17 cellular contexts compared by ENCODE assay signal in the genomic region with DNA sequence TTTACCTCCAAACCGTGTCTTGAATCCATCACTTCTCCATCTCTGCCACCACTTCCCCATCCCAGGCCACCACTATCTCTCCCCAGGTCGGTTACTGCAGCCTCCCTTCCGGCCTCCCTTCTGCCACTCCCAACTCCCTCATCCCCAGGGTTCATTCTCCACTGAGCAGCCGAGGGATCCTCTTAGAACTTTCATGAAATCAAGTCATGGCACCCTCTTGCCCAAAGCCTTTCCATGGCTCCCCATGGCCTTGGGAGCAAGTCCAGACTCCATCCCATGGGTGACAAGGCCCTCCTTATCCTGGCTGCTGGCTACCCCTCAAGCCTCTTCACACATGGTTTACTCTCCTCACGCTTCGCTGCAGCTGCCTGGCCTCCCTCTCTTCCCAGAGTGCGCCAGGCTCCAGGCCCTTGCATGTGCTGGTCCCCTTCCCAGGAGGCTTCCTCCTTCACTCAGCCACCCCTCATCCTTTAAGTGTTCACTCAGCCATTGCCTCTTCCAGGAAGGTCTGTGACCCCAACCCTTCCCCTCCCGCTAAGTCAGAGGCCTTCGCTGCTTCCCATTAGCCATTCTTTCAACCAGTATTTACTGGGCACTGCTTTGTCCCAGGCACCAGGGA. TPM values are rescaled to one million over a fixed set of nuclear protein-coding genes. Genes with fewer than 3 reads are reported as not detected.
DNase-seq lines count a peak whose midpoint lies in the region; ATAC-seq, FAIRE-seq and TF ChIP-seq lines count a peak whose summit lies in the region.
"Had no signal": no experiment of that assay in that cellular context is flagged by ENCODE, and none has a peak within 500 bp of the region (broad histone marks: within the 10 kb centered on the region; RNA-seq: fewer than 3 reads in every experiment).

No MANE protein-coding gene starts in this region.

- H3K27ac ChIP-seq in thyroid gland = no peak overlapping the region
- H3K27ac ChIP-seq: SJCRH30 had no signal

- H3K36me3 ChIP-seq in thyroid gland = no peaks in the 10 kb centered on the region
- H3K36me3 ChIP-seq in H7 (replicated peaks; ENCODE audit: control insufficient read depth, insufficient read depth, low read length) = no peaks in the 10 kb centered on the region
- H3K36me3 ChIP-seq: SJCRH30 had no signal

- TF ChIP-seq POLR2A in thyroid gland (IDR thresholded peaks at IDR 0.05) = no peak
- TF ChIP-seq POLR2A in H54 (IDR thresholded peaks at IDR 0.05; ENCODE audit: low read depth, low read length) = no peak

- no peaks in the 10 kb centered on the region for H3K9me3 ChIP-seq in thyroid gland
- H3K9me3 ChIP-seq: SJCRH30 had no signal

- 69 to 78% methylated on average over 9 of the region's 9 CpGs for WGBS in thyroid gland, 2 donors

- H3K27me3 ChIP-seq in thyroid gland = no peaks in the 10 kb centered on the region
- H3K27me3 ChIP-seq in H7 (ENCODE audit: control insufficient read depth, insufficient read depth, low read length) = no peaks in the 10 kb centered on the region
- H3K27me3 ChIP-seq: SJCRH30 had no signal

- intact Hi-C loops in thyroid gland (cut with DNase I) = no loop called here

- H3K4me3 ChIP-seq in thyroid gland (replicated peaks in 1 of 3) (no peak overlapping the region), H7 (ENCODE audit: insufficient read depth, low read depth, low read length) (no peak overlapping the region)
- H3K4me3 ChIP-seq: SJCRH30 had no signal

- DNase-seq in NCI-H2171 treated with DMSO at 0.1 percent for 48 hours (lab: John Stamatoyannopoulos, UW) (peak; percentile 19), NCI-H2171 (lab: John Stamatoyannopoulos, UW) (no peak), RCC 7860 (ENCODE audit: low spot score) (peak; percentile 61), glomerular visceral epithelial cell (ENCODE audit: extremely low spot score) (peak; percentile 77), thyroid gland (peak; percentile 30 to 46), H7 (no peak), H54 (ENCODE audit: insufficient read length, low spot score) (no peak)
- DNase-seq: AML-193; CD4-positive, alpha-beta memory T cell; NCI-H1092; NCI-H1694; NCI-H2107; NCI-H82; RPMI8226; SJCRH30 had no signal

- peak; percentile 85 for FAIRE-seq in RCC 7860 (lab: Jason Lieb, UNC)
- no peak for FAIRE-seq in H54 (lab: Jason Lieb, UNC)

- TF ChIP-seq CTCF in thyroid gland (IDR thresholded peaks at IDR 0.05) = no peak

- no peak for ATAC-seq in HG03045 (IDR thresholded peaks at IDR 0.05; ENCODE audit: unreplicated experiment)
- ATAC-seq: HCT116 had no signal

- H3K4me1 ChIP-seq in thyroid gland = no peaks in the 10 kb centered on the region
- H3K4me1 ChIP-seq: SJCRH30 had no signal

RNA-seq across cellular contexts. Expression of gene SH2B3, which starts 17.9 kb away (rescaled TPM):
- 10 to 100 TPM; 14.1 to 36.5 (median 25.6) TPM for total RNA-seq in thyroid gland
- 21.8 and 26.8 TPM in 2 replicates for total RNA-seq in H7 (2014; rRNA removed; shearing (Covaris generic))

RNA-seq across cellular contexts. Expression of gene PHETA1, which starts 19.0 kb away (rescaled TPM):
- 10 to 100 TPM in 2 of 4 donors, 1 to 10 TPM in 2; 8.1 to 23.5 (median 15.3) TPM for total RNA-seq in thyroid gland
- total RNA-seq in H7 (2014; rRNA removed; shearing (Covaris generic)) = 7.1 and 10.1 TPM in 2 replicates

Comparison
In these comparisons a context has a peak if more than half of its experiments do, and no peak if none do; other contexts are left out.
1. DNase-seq: peak in NCI-H2171 treated with DMSO at 0.1 percent for 48 hours (single experiment), RCC 7860 (single experiment), glomerular visceral epithelial cell (single experiment) and thyroid gland (2 of 2); none in NCI-H2171 (single experiment), H7 (single experiment) and H54 (single experiment).